ENCODE assay signal across 17 cellular contexts in genomic region chr1:160651428-160652064, GRCh38. TPM values are rescaled to one million over a fixed set of nuclear protein-coding genes. Genes with fewer than 3 reads are reported as not detected.
DNase-seq lines count a peak whose midpoint lies in the region; ATAC-seq, FAIRE-seq and TF ChIP-seq lines count a peak whose summit lies in the region.
"Had no signal": no experiment of that assay in that cellular context is flagged by ENCODE, and none has a peak within 500 bp of the region (broad histone marks: within the 10 kb centered on the region; RNA-seq: fewer than 3 reads in every experiment).

No MANE protein-coding gene starts in this region.

- peaks cover 0 to 2% (median 0%) of the 10 kb centered on the region in 8 donors for H3K9me3 Mint-ChIP-seq in CD4-positive, alpha-beta memory T cell
- H3K9me3 Mint-ChIP-seq in WTC11, result peaks cover 8% of the 10 kb centered on the region
- H3K9me3 Mint-ChIP-seq in memory B cell, result no peaks in the 10 kb centered on the region
- H3K9me3 Mint-ChIP-seq: central memory CD8-positive, alpha-beta T cell had no signal

- no peak overlapping the region for H3K27ac ChIP-seq in CD4-positive, alpha-beta memory T cell (ENCODE audit: low read depth, low read length)
- no peak overlapping the region for H3K27ac ChIP-seq in vagina
- H3K27ac ChIP-seq: adrenal gland had no signal

- H3K4me1 Mint-ChIP-seq in CD4-positive, alpha-beta memory T cell, result peaks cover 47 to 88% (median 65%) of the 10 kb centered on the region in 4 donors
- H3K4me1 Mint-ChIP-seq in WTC11, result peaks cover 49% of the 10 kb centered on the region
- H3K4me1 Mint-ChIP-seq in memory B cell, result peaks cover 63% of the 10 kb centered on the region

- H3K27ac Mint-ChIP-seq in CD4-positive, alpha-beta memory T cell, result peak overlapping the region in 6 of 7 donors; percentile 15 to 67 (median 48)
- peak overlapping the region; percentile 98 for H3K27ac Mint-ChIP-seq in WTC11
- H3K27ac Mint-ChIP-seq in memory B cell, result peak overlapping the region; percentile 77

- H3K4me3 ChIP-seq in CD4-positive, alpha-beta memory T cell (ENCODE audit: low read length in 2 of 2), result no peak overlapping the region
- no peak overlapping the region for H3K4me3 ChIP-seq in vagina
- H3K4me3 ChIP-seq: adrenal gland had no signal

- peaks cover 5 to 11% of the 10 kb centered on the region in 2 donors for H3K36me3 Mint-ChIP-seq in CD4-positive, alpha-beta memory T cell
- peaks cover 4% of the 10 kb centered on the region; the same call in 1 of the 2 replicates for H3K36me3 Mint-ChIP-seq in WTC11
- no peaks in the 10 kb centered on the region for H3K36me3 Mint-ChIP-seq in memory B cell

- H3K27me3 Mint-ChIP-seq in CD4-positive, alpha-beta memory T cell, result no peaks in the 10 kb centered on the region
- H3K27me3 Mint-ChIP-seq in WTC11 (ENCODE audit: low read depth) (peaks cover 6% of the 10 kb centered on the region; the same call in 1 of the 2 replicates), memory B cell (no peaks in the 10 kb centered on the region)
- H3K27me3 Mint-ChIP-seq: central memory CD8-positive, alpha-beta T cell had no signal

- no peaks in the 10 kb centered on the region for H3K36me3 ChIP-seq in CD4-positive, alpha-beta memory T cell (ENCODE audit: insufficient read depth, low read length)
- H3K36me3 ChIP-seq in vagina, result no peaks in the 10 kb centered on the region
- H3K36me3 ChIP-seq: adrenal gland had no signal

- no peak for DNase-seq in CD4-positive, alpha-beta memory T cell
- no peak for DNase-seq in GM12891 (ENCODE audit: insufficient read length, low spot score)
- DNase-seq in WTC11 (ENCODE audit: low spot score), result no peak
- DNase-seq in memory B cell (ENCODE audit: low spot score in 2 of 2), result no peak
- no peak for DNase-seq in NCI-H1417 (lab: John Stamatoyannopoulos, UW)
- no peak for DNase-seq in GM03348 (ENCODE audit: low spot score)
- DNase-seq in vagina (ENCODE audit: extremely low spot score in 2 of 2), result no peak
- DNase-seq: adrenal gland, kidney, NCI-H1436, NCI-H446, SK-N-SH had no signal

- TF ChIP-seq CTCF in WTC11 (IDR thresholded peaks at IDR 0.05) (no peak), vagina (IDR thresholded peaks at IDR 0.05) (no peak)

- peaks cover 53% of the 10 kb centered on the region for H3K4me1 ChIP-seq in CD4-positive, alpha-beta memory T cell (ENCODE audit: insufficient read depth, low read length)
- no peaks in the 10 kb centered on the region for H3K4me1 ChIP-seq in vagina
- H3K4me1 ChIP-seq: adrenal gland had no signal

- TF ChIP-seq POLR2A in GM12891 (IDR thresholded peaks at IDR 0.05; ENCODE audit: low read depth, low read length) (no peak), vagina (IDR thresholded peaks at IDR 0.05) (no peak)

- ATAC-seq in WTC11 (peak; percentile 40), memory B cell (ENCODE audit: low read depth) (no peak), HG03571 (IDR thresholded peaks at IDR 0.05; ENCODE audit: unreplicated experiment) (no peak)
- ATAC-seq: HCT116 had no signal

- H3K9me3 ChIP-seq in CD4-positive, alpha-beta memory T cell (ENCODE audit: control insufficient read depth in 1 of 2, low read length in 2 of 2), result no peaks in the 10 kb centered on the region
- H3K9me3 ChIP-seq in vagina, result no peaks in the 10 kb centered on the region
- H3K9me3 ChIP-seq: adrenal gland, SK-N-SH had no signal

- H3K4me3 Mint-ChIP-seq in CD4-positive, alpha-beta memory T cell, result peak overlapping the region in 3 of 8 donors; percentile 9 to 18 (median 15)
- H3K4me3 Mint-ChIP-seq in WTC11, result no peak overlapping the region
- no peak overlapping the region for H3K4me3 Mint-ChIP-seq in memory B cell
- H3K4me3 Mint-ChIP-seq: central memory CD8-positive, alpha-beta T cell had no signal

- POLR2A ChIA-PET in CD4-positive, alpha-beta memory T cell (lab: Charles Lee; ENCODE audit: partially characterized antibody), result interaction anchor here (0.5 to 2.4 kb wide), 13 partner anchors 11 to 393 kb away, joined by 3 to 14 read pairs (median 5); partner anchors contain the start of genes CD48 and LY9
- POLR2A ChIA-PET in WTC11 (lab: Charles Lee), result no interaction called here

- FAIRE-seq in GM12891 (lab: Jason Lieb, UNC), result peak; percentile 85
- FAIRE-seq: endometrium, kidney had no signal

- intact Hi-C loops in CD4-positive, alpha-beta memory T cell (cut with micrococcal nuclease), result no loop called here
- intact Hi-C loops in vagina (cut with DNase I), result no loop called here

- CTCF ChIA-PET in CD4-positive, alpha-beta memory T cell (lab: Charles Lee; ENCODE audit: partially characterized antibody), result interaction anchor here (1.1 to 2.0 kb wide), 4 partner anchors 11 to 30 kb away, joined by 4 to 10 read pairs (median 6); no protein-coding TSS in a partner anchor
- CTCF ChIA-PET in WTC11 (lab: Charles Lee), result interaction anchor here (0.8 to 1.3 kb wide), 2 partner anchors 24 to 302 kb away, joined by 4 to 7 read pairs; no protein-coding TSS in a partner anchor

- H3K27me3 ChIP-seq in CD4-positive, alpha-beta memory T cell (ENCODE audit: insufficient read depth, low read length), result no peaks in the 10 kb centered on the region
- no peaks in the 10 kb centered on the region for H3K27me3 ChIP-seq in vagina
- H3K27me3 ChIP-seq: adrenal gland had no signal

TF ChIP-seq in GM12891, 5 proteins besides CTCF, POLR2A, EP300 and RAD21:
- TF ChIP-seq TAF1 (IDR thresholded peaks at IDR 0.05; ENCODE audit: low read depth, low read length) (no peak), PAX5 (IDR thresholded peaks at IDR 0.05; ENCODE audit: insufficient read depth, low read length, severe bottlenecking) (no peak), SPI1 (IDR thresholded peaks at IDR 0.05; ENCODE audit: low read depth, low read length) (no peak), POLR2AphosphoS5 (IDR thresholded peaks at IDR 0.05; ENCODE audit: low read depth, low read length) (no peak), POU2F2 (IDR thresholded peaks at IDR 0.05; ENCODE audit: low read depth, low read length) (no peak)

TF ChIP-seq in WTC11, 78 proteins besides CTCF, POLR2A, EP300 and RAD21 (continues in another document):
- TF ChIP-seq AFF4 (CRISPR knock-in tag; IDR thresholded peaks at IDR 0.05; ENCODE audit: borderline replicate concordance) (no peak), MYBL2 (CRISPR knock-in tag; IDR thresholded peaks at IDR 0.05) (no peak), MLX (CRISPR knock-in tag; IDR thresholded peaks at IDR 0.05) (no peak), ZSCAN18 (CRISPR knock-in tag; IDR thresholded peaks at IDR 0.05) (no peak), NR1H2 (CRISPR knock-in tag; IDR thresholded peaks at IDR 0.05) (no peak), JUN (CRISPR knock-in tag; IDR thresholded peaks at IDR 0.05) (no peak), PRRX2 (CRISPR knock-in tag; IDR thresholded peaks at IDR 0.05) (no peak), ZNF219 (CRISPR knock-in tag; IDR thresholded peaks at IDR 0.05; ENCODE audit: borderline replicate concordance) (no peak)
- TF ChIP-seq, protein P1, sequence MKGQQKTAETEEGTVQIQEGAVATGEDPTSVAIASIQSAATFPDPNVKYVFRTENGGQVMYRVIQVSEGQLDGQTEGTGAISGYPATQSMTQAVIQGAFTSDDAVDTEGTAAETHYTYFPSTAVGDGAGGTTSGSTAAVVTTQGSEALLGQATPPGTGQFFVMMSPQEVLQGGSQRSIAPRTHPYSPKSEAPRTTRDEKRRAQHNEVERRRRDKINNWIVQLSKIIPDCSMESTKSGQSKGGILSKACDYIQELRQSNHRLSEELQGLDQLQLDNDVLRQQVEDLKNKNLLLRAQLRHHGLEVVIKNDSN (CRISPR knock-in tag; IDR thresholded peaks at IDR 0.05), result no peak

RNA-seq across cellular contexts. Expression of gene SLAMF1, which starts 4.7 kb away (rescaled TPM):
- 10 to 100 TPM; 59.8 to 59.9 TPM for total RNA-seq in CD4-positive, alpha-beta memory T cell
- polyA plus RNA-seq in CD4-positive, alpha-beta memory T cell, result 10 to 100 TPM; 21.4 to 62.5 TPM
- polyA plus RNA-seq in GM12891 (2012; ENCODE audit: low read depth, missing spikeins), result 102 TPM
- 0.11 to 0.15 TPM (median 0.11 TPM) in 3 replicates for total RNA-seq in WTC11 (2021)
- 6.9 TPM for total RNA-seq in vagina
- total RNA-seq: temporal lobe had no signal
- polyA plus RNA-seq: SK-N-SH had no signal

Comparison
In these comparisons a context has a peak if more than half of its experiments do, and no peak if none do; other contexts are left out.
1. H3K27ac Mint-ChIP-seq: peak in every context shown above with its lines; median percentile 98 in WTC11; 77 in memory B cell; 48 in CD4-positive, alpha-beta memory T cell.